ENCODE assay signal across 1 cellular context in the genomic region with DNA sequence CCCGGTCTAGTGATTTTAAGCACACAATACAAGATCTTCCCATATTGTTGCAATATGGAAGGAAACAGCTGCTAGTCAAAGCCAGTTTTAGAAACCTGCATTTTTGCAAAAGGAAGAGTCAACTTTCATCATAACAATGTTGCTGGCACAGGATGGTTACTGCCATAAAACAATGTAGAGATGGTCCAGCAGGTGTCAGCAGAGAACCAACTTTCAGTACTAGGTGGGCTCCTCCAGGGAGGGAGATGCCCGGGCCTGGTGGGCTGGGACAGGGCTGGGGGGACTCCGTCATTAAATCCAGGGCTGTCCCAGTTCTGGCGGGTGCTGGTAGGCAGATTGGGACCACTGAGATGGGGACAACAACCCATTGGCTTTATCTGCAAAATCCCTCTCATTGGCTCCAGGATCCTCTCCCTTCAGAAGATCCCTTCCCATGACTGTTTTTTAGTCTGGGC.
TF ChIP-seq lines count a peak whose summit lies in the region.

No MANE protein-coding gene starts in this region.

TF ChIP-seq in HEK293, 187 proteins besides CTCF, POLR2A, EP300 and RAD21 (continued from another document):
- TF ChIP-seq KLF1 (tag by site-specific recombination; IDR thresholded peaks at IDR 0.05) (no peak), ZNF548 (tag by site-specific recombination; IDR thresholded peaks at IDR 0.05) (no peak), ZNF830 (tag by site-specific recombination; IDR thresholded peaks at IDR 0.05; ENCODE audit: low read depth) (no peak), ZNF610 (tag by site-specific recombination; IDR thresholded peaks at IDR 0.05; ENCODE audit: borderline replicate concordance) (no peak), PRDM1 (tag by site-specific recombination; IDR thresholded peaks at IDR 0.05) (peak; percentile 48), ZNF660 (tag by site-specific recombination; IDR thresholded peaks at IDR 0.05) (0 out of 2 replicates have a peak, but pooled peaks have one; percentile 22), ZNF837 (tag by site-specific recombination; IDR thresholded peaks at IDR 0.05) (no peak), ZNF37A (tag by site-specific recombination; IDR thresholded peaks at IDR 0.05) (no peak), GLI2 (tag by site-specific recombination; IDR thresholded peaks at IDR 0.05; ENCODE audit: borderline replicate concordance, low read depth) (no peak), ZNF416 (tag by site-specific recombination; IDR thresholded peaks at IDR 0.05) (no peak), ZNF335 (tag by site-specific recombination; conservative IDR thresholded peaks at IDR 0.05) (no peak), ZNF792 (tag by site-specific recombination; IDR thresholded peaks at IDR 0.05) (no peak)
- TF ChIP-seq, protein P1, sequence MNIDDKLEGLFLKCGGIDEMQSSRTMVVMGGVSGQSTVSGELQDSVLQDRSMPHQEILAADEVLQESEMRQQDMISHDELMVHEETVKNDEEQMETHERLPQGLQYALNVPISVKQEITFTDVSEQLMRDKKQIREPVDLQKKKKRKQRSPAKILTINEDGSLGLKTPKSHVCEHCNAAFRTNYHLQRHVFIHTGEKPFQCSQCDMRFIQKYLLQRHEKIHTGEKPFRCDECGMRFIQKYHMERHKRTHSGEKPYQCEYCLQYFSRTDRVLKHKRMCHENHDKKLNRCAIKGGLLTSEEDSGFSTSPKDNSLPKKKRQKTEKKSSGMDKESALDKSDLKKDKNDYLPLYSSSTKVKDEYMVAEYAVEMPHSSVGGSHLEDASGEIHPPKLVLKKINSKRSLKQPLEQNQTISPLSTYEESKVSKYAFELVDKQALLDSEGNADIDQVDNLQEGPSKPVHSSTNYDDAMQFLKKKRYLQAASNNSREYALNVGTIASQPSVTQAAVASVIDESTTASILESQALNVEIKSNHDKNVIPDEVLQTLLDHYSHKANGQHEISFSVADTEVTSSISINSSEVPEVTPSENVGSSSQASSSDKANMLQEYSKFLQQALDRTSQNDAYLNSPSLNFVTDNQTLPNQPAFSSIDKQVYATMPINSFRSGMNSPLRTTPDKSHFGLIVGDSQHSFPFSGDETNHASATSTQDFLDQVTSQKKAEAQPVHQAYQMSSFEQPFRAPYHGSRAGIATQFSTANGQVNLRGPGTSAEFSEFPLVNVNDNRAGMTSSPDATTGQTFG (tag by site-specific recombination; IDR thresholded peaks at IDR 0.05; ENCODE audit: borderline replicate concordance), result no peak
- TF ChIP-seq, protein P2, sequence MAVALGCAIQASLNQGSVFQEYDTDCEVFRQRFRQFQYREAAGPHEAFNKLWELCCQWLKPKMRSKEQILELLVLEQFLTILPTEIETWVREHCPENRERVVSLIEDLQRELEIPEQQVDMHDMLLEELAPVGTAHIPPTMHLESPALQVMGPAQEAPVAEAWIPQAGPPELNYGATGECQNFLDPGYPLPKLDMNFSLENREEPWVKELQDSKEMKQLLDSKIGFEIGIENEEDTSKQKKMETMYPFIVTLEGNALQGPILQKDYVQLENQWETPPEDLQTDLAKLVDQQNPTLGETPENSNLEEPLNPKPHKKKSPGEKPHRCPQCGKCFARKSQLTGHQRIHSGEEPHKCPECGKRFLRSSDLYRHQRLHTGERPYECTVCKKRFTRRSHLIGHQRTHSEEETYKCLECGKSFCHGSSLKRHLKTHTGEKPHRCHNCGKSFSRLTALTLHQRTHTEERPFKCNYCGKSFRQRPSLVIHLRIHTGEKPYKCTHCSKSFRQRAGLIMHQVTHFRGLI (tag by site-specific recombination; IDR thresholded peaks at IDR 0.05), result no peak
- TF ChIP-seq, protein P3, sequence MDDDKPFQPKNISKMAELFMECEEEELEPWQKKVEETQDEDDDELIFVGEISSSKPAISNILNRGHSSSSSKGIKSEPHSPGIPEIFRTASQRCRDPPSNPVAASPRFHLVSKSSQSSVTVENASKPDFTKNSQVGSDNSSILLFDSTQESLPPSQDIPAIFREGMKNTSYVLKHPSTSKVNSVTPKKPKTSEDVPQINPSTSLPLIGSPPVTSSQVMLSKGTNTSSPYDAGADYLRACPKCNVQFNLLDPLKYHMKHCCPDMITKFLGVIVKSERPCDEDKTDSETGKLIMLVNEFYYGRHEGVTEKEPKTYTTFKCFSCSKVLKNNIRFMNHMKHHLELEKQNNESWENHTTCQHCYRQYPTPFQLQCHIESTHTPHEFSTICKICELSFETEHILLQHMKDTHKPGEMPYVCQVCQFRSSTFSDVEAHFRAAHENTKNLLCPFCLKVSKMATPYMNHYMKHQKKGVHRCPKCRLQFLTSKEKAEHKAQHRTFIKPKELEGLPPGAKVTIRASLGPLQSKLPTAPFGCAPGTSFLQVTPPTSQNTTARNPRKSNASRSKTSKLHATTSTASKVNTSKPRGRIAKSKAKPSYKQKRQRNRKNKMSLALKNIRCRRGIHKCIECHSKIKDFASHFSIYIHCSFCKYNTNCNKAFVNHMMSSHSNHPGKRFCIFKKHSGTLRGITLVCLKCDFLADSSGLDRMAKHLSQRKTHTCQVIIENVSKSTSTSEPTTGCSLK (tag by site-specific recombination; IDR thresholded peaks at IDR 0.05), result no peak
